In the genomic region with DNA sequence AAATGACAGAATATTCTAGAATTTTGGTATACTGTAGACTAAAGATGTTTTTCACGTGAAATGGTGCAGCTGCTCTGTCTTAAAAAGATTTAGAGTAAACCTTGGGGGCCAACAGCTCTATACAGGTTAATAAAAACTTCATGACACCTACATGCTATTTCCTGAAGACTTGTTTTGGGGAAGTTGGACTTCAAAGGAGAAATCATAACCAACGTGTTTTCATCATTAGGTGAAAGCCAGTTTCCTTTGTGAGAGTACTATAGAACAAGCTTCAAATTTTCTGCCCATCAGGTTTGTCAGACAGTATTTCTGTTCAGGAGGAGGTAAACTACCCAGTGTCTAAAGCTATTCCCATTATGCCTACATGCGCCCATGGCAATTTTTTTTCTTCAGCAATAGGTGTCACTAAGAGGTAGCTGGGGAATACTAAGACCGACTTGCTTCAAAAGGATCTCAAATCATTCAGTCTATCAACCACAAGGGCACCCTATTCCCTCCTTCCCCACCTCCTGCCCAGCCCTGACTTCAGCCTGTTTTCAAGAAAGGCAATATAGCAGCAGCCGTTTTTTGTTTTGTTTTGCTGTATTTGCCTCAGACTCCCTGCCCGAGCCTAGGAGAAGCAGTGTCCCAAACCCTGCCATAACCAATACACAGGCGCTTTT, we compare ENCODE assay signal across 14 cellular contexts.
"Had no signal": no experiment of that assay in that cellular context is flagged by ENCODE, and none has a peak within 500 bp of the region (broad histone marks: within the 10 kb centered on the region; RNA-seq: fewer than 3 reads in every experiment).

No MANE protein-coding gene starts in this region.

- H3K9me3 Mint-ChIP-seq: activated naive CD4-positive, alpha-beta T cell treated with anti-CD3 and anti-CD28 coated beads, Interleukin-2, amount 50 U/mL, for 72 hours; activated T-cell treated with anti-CD3 and anti-CD28 coated beads, Interleukin-2, amount 50 U/mL, for 4 hours had no signal

- H3K27me3 Mint-ChIP-seq: activated CD8-positive, alpha-beta memory T cell treated with anti-CD3 and anti-CD28 coated beads, Interleukin-2, amount 10 ng/mL, durations not matched to agents 7 days and 5 days had no signal

- H3K27me3 ChIP-seq: vagina had no signal

- H3K4me1 ChIP-seq: body of pancreas, vagina had no signal

- H3K27ac ChIP-seq: body of pancreas, hepatocyte, vagina had no signal

- H3K4me1 Mint-ChIP-seq: activated CD8-positive, alpha-beta memory T cell treated with anti-CD3 and anti-CD28 coated beads, Interleukin-2, amount 10 ng/mL, durations not matched to agents 7 days and 5 days had no signal

- DNase-seq: activated CD4-positive, alpha-beta T cell treated with anti-CD3 and anti-CD28 coated beads for 1 hour; activated CD4-positive, alpha-beta T cell treated with anti-CD3 and anti-CD28 coated beads, Interleukin-2, amount 50 U/mL, for 48 hours; activated CD8-positive, alpha-beta memory T cell treated with anti-CD3 and anti-CD28 coated beads, Interleukin-2, amount 10 ng/mL, durations not matched to agents 7 days and 5 days; activated effector memory CD4-positive, alpha-beta T cell treated with anti-CD3 and anti-CD28 coated beads, Interleukin-2, amount 50 U/mL, for 16 hours; activated T-cell treated with anti-CD3 and anti-CD28 coated beads, Interleukin-2, amount 50 U/mL, for 4 hours; amniotic stem cell; body of pancreas; erythroblast; kidney glomerular epithelial cell; right cardiac atrium; small intestine had no signal

- H3K36me3 Mint-ChIP-seq: activated CD8-positive, alpha-beta memory T cell treated with anti-CD3 and anti-CD28 coated beads, Interleukin-2, amount 10 ng/mL, durations not matched to agents 7 days and 5 days; activated naive CD4-positive, alpha-beta T cell treated with anti-CD3 and anti-CD28 coated beads, Interleukin-2, amount 50 U/mL, for 72 hours had no signal

- H3K9me3 ChIP-seq: body of pancreas, vagina had no signal

- H3K4me3 ChIP-seq: body of pancreas, hepatocyte, vagina had no signal

- H3K36me3 ChIP-seq: vagina had no signal

- H3K4me3 Mint-ChIP-seq: activated CD8-positive, alpha-beta memory T cell treated with anti-CD3 and anti-CD28 coated beads, Interleukin-2, amount 10 ng/mL, durations not matched to agents 7 days and 5 days; activated T-cell treated with anti-CD3 and anti-CD28 coated beads, Interleukin-2, amount 50 U/mL, for 4 hours had no signal

- H3K27ac Mint-ChIP-seq: activated CD8-positive, alpha-beta memory T cell treated with anti-CD3 and anti-CD28 coated beads, Interleukin-2, amount 10 ng/mL, durations not matched to agents 7 days and 5 days; activated naive CD4-positive, alpha-beta T cell treated with anti-CD3 and anti-CD28 coated beads, Interleukin-2, amount 50 U/mL, for 72 hours had no signal
